1 cellular context compared by ENCODE assay signal in the genomic region with DNA sequence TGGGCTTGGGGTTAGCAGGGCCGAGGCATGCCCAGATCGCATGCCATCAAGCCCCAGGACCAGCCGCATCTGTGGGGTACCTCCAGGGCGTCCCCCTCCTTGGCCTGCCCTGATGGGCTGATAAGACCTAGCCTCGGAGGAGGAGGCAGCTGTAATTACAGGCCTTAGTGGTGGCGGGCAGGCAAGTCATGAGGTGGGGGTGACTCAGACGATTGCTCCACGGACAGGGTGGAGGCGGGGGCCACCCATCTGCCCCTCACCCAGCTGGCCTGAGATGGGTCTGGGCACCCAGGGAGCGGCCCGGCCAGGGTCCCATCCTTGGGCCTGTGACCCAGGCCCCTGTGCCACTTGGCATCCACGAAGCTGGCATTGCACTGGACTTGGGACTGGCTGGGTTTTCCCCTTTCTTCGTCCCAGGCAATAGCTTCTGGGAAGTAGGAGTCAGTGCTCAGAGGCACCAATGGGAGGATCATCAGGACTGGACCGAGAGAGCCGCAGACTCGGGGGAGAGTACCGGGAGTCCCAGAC.
A peak's percentile ranks its signal among the peaks of the same experiment; 100 is the strongest.
TF ChIP-seq lines count a peak whose summit lies in the region.

No MANE protein-coding gene starts in this region.

TF ChIP-seq in IMR-90, 13 proteins besides CTCF, POLR2A, EP300 and RAD21:
- TF ChIP-seq, protein P1, sequence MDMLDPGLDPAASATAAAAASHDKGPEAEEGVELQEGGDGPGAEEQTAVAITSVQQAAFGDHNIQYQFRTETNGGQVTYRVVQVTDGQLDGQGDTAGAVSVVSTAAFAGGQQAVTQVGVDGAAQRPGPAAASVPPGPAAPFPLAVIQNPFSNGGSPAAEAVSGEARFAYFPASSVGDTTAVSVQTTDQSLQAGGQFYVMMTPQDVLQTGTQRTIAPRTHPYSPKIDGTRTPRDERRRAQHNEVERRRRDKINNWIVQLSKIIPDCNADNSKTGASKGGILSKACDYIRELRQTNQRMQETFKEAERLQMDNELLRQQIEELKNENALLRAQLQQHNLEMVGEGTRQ (IDR thresholded peaks at IDR 0.05; ENCODE audit: low read depth, low read length) = peak; percentile 8; the same call in 1 of the 2 replicates
- no peak for TF ChIP-seq BHLHE40 (IDR thresholded peaks at IDR 0.05; ENCODE audit: low read depth, low read length)
- peak; percentile 62 for TF ChIP-seq FOS (IDR thresholded peaks at IDR 0.05; ENCODE audit: low read depth, low read length)
- no peak for TF ChIP-seq CHD1 (IDR thresholded peaks at IDR 0.05; ENCODE audit: low read depth, low read length)
- no peak for TF ChIP-seq NFE2L2 (IDR thresholded peaks at IDR 0.05; ENCODE audit: low read depth, low read length)
- peak; percentile 76; the same call in 1 of the 2 replicates for TF ChIP-seq MAZ (IDR thresholded peaks at IDR 0.05; ENCODE audit: borderline replicate concordance, low read depth, low read length)
- TF ChIP-seq CEBPB (IDR thresholded peaks at IDR 0.05; ENCODE audit: low read depth, low read length) = peak; percentile 88
